Comparison of ENCODE assay signal across 8 cellular contexts in genomic region chr10:95229724-95230627, GRCh38. TPM values are rescaled to one million over a fixed set of nuclear protein-coding genes. Genes with fewer than 3 reads are reported as not detected.
A peak's percentile ranks its signal among the peaks of the same experiment; 100 is the strongest.
DNase-seq lines count a peak whose midpoint lies in the region; ATAC-seq, FAIRE-seq and TF ChIP-seq lines count a peak whose summit lies in the region.

No MANE protein-coding gene starts in this region.

- in situ Hi-C loops in brain microvascular endothelial cell (cut with HindIII; ENCODE audit: low pct_ligation_motif_present, low sequenced_read_pairs), result no loop called here

- TF ChIP-seq POLR2A in A549 (IDR thresholded peaks at IDR 0.05; ENCODE audit: low read length), result no peak

- peak overlapping the region; percentile 70 for H3K4me2 ChIP-seq in A549

- H3K4me1 ChIP-seq in A549, result peaks cover 39% of the 10 kb centered on the region
- H3K4me1 ChIP-seq in lower lobe of right lung, result peaks cover 16% of the 10 kb centered on the region

- POLR2A ChIA-PET in A549 (lab: Yijun Ruan, JAX), result interaction anchor here (0.9 to 1.5 kb wide), 2 partner anchors 48 to 58 kb away, joined by 3 read pairs; no protein-coding TSS in a partner anchor

- TF ChIP-seq RAD21 in A549 (conservative IDR thresholded peaks at IDR 0.05 in 1 of 2, IDR thresholded peaks at IDR 0.05 in 1 of 2), result peak; percentile 3 to 26; a peak in 1 of 5 replicates

- H3K27ac ChIP-seq in A549 (peak overlapping the region; percentile 93), brain microvascular endothelial cell (peak overlapping the region; percentile 89), lower lobe of right lung (peak overlapping the region; percentile 21)

- peak; percentile 56 to 80; a peak in 3 of 5 replicates for TF ChIP-seq EP300 in A549 (IDR thresholded peaks at IDR 0.05)

- DNase-seq in A549 (ENCODE audit: low read depth in 1 of 2, low spot score in 1 of 2) (peak; percentile 60 to 91), HPDE6-E6E7 (ENCODE audit: extremely low spot score) (peak; percentile 63), brain microvascular endothelial cell (peak; percentile 94), lower lobe of right lung (no peak), GM10266 (ENCODE audit: extremely low spot score) (no peak)

- H3K36me3 ChIP-seq in brain microvascular endothelial cell (replicated peaks), result no peaks in the 10 kb centered on the region
- peaks cover 28% of the 10 kb centered on the region for H3K36me3 ChIP-seq in lower lobe of right lung

- CTCF ChIA-PET in A549 (lab: Yijun Ruan, JAX), result interaction anchor here (0.7 to 4.2 kb wide), 4 partner anchors 13 to 201 kb away, joined by 3 to 16 read pairs (median 8); no protein-coding TSS in a partner anchor

- TF ChIP-seq CTCF in A549 (IDR thresholded peaks at IDR 0.05), result no peak
- TF ChIP-seq CTCF in brain microvascular endothelial cell (IDR thresholded peaks at IDR 0.05; ENCODE audit: low read depth, low read length, missing control alignments), result no peak
- no peak for TF ChIP-seq CTCF in lower lobe of right lung (IDR thresholded peaks at IDR 0.05)
- TF ChIP-seq CTCF in GM10266 (IDR thresholded peaks at IDR 0.05; ENCODE audit: control insufficient read depth, insufficient read depth, low read depth, missing control alignments), result no peak

- intact Hi-C loops in lower lobe of right lung (cut with DNase I), result no loop called here

- H3K4me3 ChIP-seq in A549 (no peak overlapping the region; the same call in 2 of the 3 replicates), brain microvascular endothelial cell (ENCODE audit: low read depth, low read length) (peak overlapping the region; percentile 50), lower lobe of right lung (peak overlapping the region; percentile 55)

- WGBS in A549 (ENCODE audit: missing lambda C conversion rate), result 60% methylated on average over 10 of the region's 10 CpGs

- H3K27me3 ChIP-seq in brain microvascular endothelial cell (replicated peaks) (no peaks in the 10 kb centered on the region), lower lobe of right lung (ENCODE audit: low read depth) (no peaks in the 10 kb centered on the region)

- H3K9me3 ChIP-seq in A549, result no peaks in the 10 kb centered on the region
- no peaks in the 10 kb centered on the region for H3K9me3 ChIP-seq in lower lobe of right lung

- ATAC-seq in A549 (peak; percentile 96 to 97), lower lobe of right lung (peak; percentile 45 to 71), HG02981 (IDR thresholded peaks at IDR 0.05; ENCODE audit: unreplicated experiment) (no peak), GM21528 (IDR thresholded peaks at IDR 0.05; ENCODE audit: low FRiP score, unreplicated experiment) (no peak), HG02870 (IDR thresholded peaks at IDR 0.05; ENCODE audit: unreplicated experiment) (no peak)

- peak; percentile 96 for FAIRE-seq in A549 (lab: Jason Lieb, UNC)

TF ChIP-seq in A549, 52 proteins besides CTCF, POLR2A, EP300 and RAD21:
- peak; percentile 72 to 86 for TF ChIP-seq CEBPB (IDR thresholded peaks at IDR 0.05)
- peak; percentile 85; the same call in 1 of the 2 replicates for TF ChIP-seq ATOH8 (CRISPR knock-in tag; IDR thresholded peaks at IDR 0.05; ENCODE audit: low read depth)
- TF ChIP-seq NFE2L2 (conservative IDR thresholded peaks at IDR 0.05; ENCODE audit: low read length), result peak; percentile 88
- peak; percentile 13; the same call in 1 of the 2 replicates for TF ChIP-seq HOXB13 (CRISPR knock-in tag; IDR thresholded peaks at IDR 0.05; ENCODE audit: low read depth)
- peak; percentile 93 for TF ChIP-seq GATA3 (IDR thresholded peaks at IDR 0.05; ENCODE audit: borderline replicate concordance)
- no peak for TF ChIP-seq REST (IDR thresholded peaks at IDR 0.05)
- no peak for TF ChIP-seq EHMT2 (IDR thresholded peaks at IDR 0.05; ENCODE audit: low read depth)
- peak; percentile 16; the same call in 1 of the 2 replicates for TF ChIP-seq HOXB5 (CRISPR knock-in tag; IDR thresholded peaks at IDR 0.05)
- peak; percentile 72 for TF ChIP-seq FOSL2 (IDR thresholded peaks at IDR 0.05)
- TF ChIP-seq FOSL2 (CRISPR knock-in tag; IDR thresholded peaks at IDR 0.05), result peak; percentile 88
- peak; percentile 67 for TF ChIP-seq MAX (IDR thresholded peaks at IDR 0.05)
- peak in 1 of 2 experiments; percentile 84; a peak in 3 of 5 replicates for TF ChIP-seq JUN (IDR thresholded peaks at IDR 0.05)
- TF ChIP-seq BCL3 (IDR thresholded peaks at IDR 0.05), result 0 out of 3 replicates have a peak, but pooled peaks have one; percentile 38
- no peak for TF ChIP-seq ZNF302 (CRISPR knock-in tag; IDR thresholded peaks at IDR 0.05)
- TF ChIP-seq RCOR1 (IDR thresholded peaks at IDR 0.05; ENCODE audit: low read depth, low read length), result no peak
- TF ChIP-seq HOXA7 (CRISPR knock-in tag; IDR thresholded peaks at IDR 0.05), result peak; percentile 68
- TF ChIP-seq JUNB (IDR thresholded peaks at IDR 0.05), result peak; percentile 86
- TF ChIP-seq MAZ (IDR thresholded peaks at IDR 0.05; ENCODE audit: borderline replicate concordance, low read depth, low read length), result no peak
- no peak for TF ChIP-seq SREBF2 (IDR thresholded peaks at IDR 0.05)
- TF ChIP-seq MAFK (IDR thresholded peaks at IDR 0.05; ENCODE audit: partially characterized antibody), result peak; percentile 99
- TF ChIP-seq CBX2 (IDR thresholded peaks at IDR 0.05; ENCODE audit: borderline replicate concordance, low read depth), result no peak
- TF ChIP-seq SMC3 (IDR thresholded peaks at IDR 0.05), result peak; percentile 18; the same call in 1 of the 3 replicates

RNA-seq across cellular contexts. Expression of gene ACSM6, which starts 35.9 kb away (rescaled TPM):
- polyA plus RNA-seq in A549 (2011; rRNA removed) (not detected in 2 replicates), A549 (2017; fragmentation: RNase III; extraction: RNeasy Plus Mini Kit Qiagen cat#74134 plus additional on column Dnase treatment) (not detected in 3 replicates)
- not detected in 2 replicates for polyA plus RNA-seq in A549 (2012; cell fraction: cytosol; rRNA removed)
- polyA plus RNA-seq in A549 (2012; cell fraction: nucleus; rRNA removed), result not detected in 2 replicates
- polyA minus RNA-seq in A549 (2011; rRNA and poly(A)+ RNA removed), result not detected in 2 replicates
- total RNA-seq in lower lobe of right lung, result not detected

Comparison
In these comparisons a context has a peak if more than half of its experiments do, and no peak if none do; other contexts are left out.
1. ATAC-seq: peak in A549 (2 of 2) and lower lobe of right lung (2 of 2); none in HG02981 (single experiment), GM21528 (single experiment) and HG02870 (single experiment).
2. DNase-seq: peak in A549 (2 of 2), HPDE6-E6E7 (single experiment) and brain microvascular endothelial cell (single experiment); none in lower lobe of right lung (single experiment) and GM10266 (single experiment).
3. H3K27ac ChIP-seq: peak in every context shown above with its lines; median percentile 93 in A549; 89 in brain microvascular endothelial cell; 21 in lower lobe of right lung.